ENCODE assay signal across 12 cellular contexts in the genomic region with DNA sequence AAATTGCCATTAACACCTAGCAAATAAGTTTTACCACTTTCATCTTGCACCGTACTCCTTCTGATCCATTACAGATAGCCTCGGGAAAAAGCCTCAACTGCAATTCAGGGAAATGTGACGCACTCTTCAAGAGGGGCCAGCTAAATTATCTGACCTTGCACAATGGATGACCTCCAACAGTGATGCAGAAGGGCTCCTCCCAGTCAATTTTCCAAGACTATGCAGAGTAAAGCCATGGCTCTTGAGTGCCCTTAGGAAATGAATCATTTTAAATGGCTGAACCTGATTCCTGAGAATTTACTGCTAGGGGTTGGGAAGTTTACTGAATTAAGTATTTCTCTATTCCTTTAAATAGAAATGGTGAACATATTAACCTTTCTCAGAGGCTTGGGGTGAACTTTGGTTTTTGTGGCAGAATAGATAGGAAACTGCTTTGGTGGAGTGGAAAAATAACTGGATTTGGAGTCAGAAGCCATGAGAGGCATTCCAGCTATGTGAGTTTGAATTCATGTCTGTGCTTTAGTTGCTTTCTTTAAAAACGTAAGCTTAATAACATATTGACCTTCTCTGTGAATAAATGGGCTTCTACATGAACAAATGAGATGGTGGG.
DNase-seq lines count a peak whose midpoint lies in the region; ATAC-seq and TF ChIP-seq lines count a peak whose summit lies in the region.
"Had no signal": no experiment of that assay in that cellular context is flagged by ENCODE, and none has a peak within 500 bp of the region (broad histone marks: within the 10 kb centered on the region; RNA-seq: fewer than 3 reads in every experiment).

No MANE protein-coding gene starts in this region.

- ATAC-seq in Right ventricle myocardium superior (ENCODE audit: poor library complexity) (peak; percentile 88), HG02884 (IDR thresholded peaks at IDR 0.05; ENCODE audit: unreplicated experiment) (no peak), HG02870 (IDR thresholded peaks at IDR 0.05; ENCODE audit: unreplicated experiment) (no peak)
- ATAC-seq: activated T-helper 17 cell treated with anti-CD3 and anti-CD28 coated beads, Interleukin-2, amount 50 U/mL, for 72 hours; HCT116 had no signal

- DNase-seq in A172 (ENCODE audit: low spot score) (peak; percentile 83), T1000 (lab: John Stamatoyannopoulos, UW) (peak; percentile 70), Right ventricle myocardium superior (no peak), progenitor cell of endocrine pancreas (ENCODE audit: low spot score, unreplicated experiment) (no peak), NOMO-1 (lab: John Stamatoyannopoulos, UW; ENCODE audit: unreplicated experiment in 2 of 2) (no peak)
- DNase-seq in activated CD4-positive, alpha-beta T cell treated with anti-CD3 and anti-CD28 coated beads, Interleukin-2, amount 50 U/mL, for 4 hours: no peak
- DNase-seq: NCI-H1417, substantia nigra had no signal

- peaks cover 5% of the 10 kb centered on the region for H3K4me1 Mint-ChIP-seq in progenitor cell of endocrine pancreas (ENCODE audit: low read depth)
- H3K4me1 Mint-ChIP-seq: activated T-helper 17 cell treated with anti-CD3 and anti-CD28 coated beads, Interleukin-2, amount 50 U/mL, for 72 hours had no signal

- intact Hi-C loops in Right ventricle myocardium superior (cut with DNase I): no loop called here

- no peak overlapping the region for H3K4me3 Mint-ChIP-seq in progenitor cell of endocrine pancreas (ENCODE audit: low read depth)
- H3K4me3 Mint-ChIP-seq: activated T-helper 17 cell treated with anti-CD3 and anti-CD28 coated beads, Interleukin-2, amount 50 U/mL, for 72 hours had no signal

- TF ChIP-seq CTCF in progenitor cell of endocrine pancreas (IDR thresholded peaks at IDR 0.05; ENCODE audit: unreplicated experiment): no peak

- peaks cover 6% of the 10 kb centered on the region for H3K9me3 Mint-ChIP-seq in progenitor cell of endocrine pancreas (ENCODE audit: low read depth)
- H3K9me3 Mint-ChIP-seq: activated T-helper 17 cell treated with anti-CD3 and anti-CD28 coated beads, Interleukin-2, amount 50 U/mL, for 72 hours had no signal

- H3K36me3 Mint-ChIP-seq in progenitor cell of endocrine pancreas (ENCODE audit: insufficient read depth): peaks cover 13% of the 10 kb centered on the region

- H3K27ac Mint-ChIP-seq in progenitor cell of endocrine pancreas: peak overlapping the region; percentile 59
- H3K27ac Mint-ChIP-seq: activated T-helper 17 cell treated with anti-CD3 and anti-CD28 coated beads, Interleukin-2, amount 50 U/mL, for 72 hours had no signal

- H3K27me3 Mint-ChIP-seq in progenitor cell of endocrine pancreas: no peaks in the 10 kb centered on the region

Comparison
In these comparisons a context has a peak if more than half of its experiments do, and no peak if none do; other contexts are left out.
1. DNase-seq: peak in A172 (single experiment) and T1000 (single experiment); none in Right ventricle myocardium superior (single experiment), progenitor cell of endocrine pancreas (single experiment), NOMO-1 (0 of 2) and activated CD4-positive, alpha-beta T cell treated with anti-CD3 and anti-CD28 coated beads, Interleukin-2, amount 50 U/mL, for 4 hours (0 of 2).